In genomic region chr4:73069338-73070071, GRCh38 we compare ENCODE assay signal across 1 cellular context.
TF ChIP-seq lines count a peak whose summit lies in the region.

COX18 (minus strand) TSS chr4:73069716; CDS start chr4:73069649, 67 bp downstream.

TF ChIP-seq in HepG2, 621 proteins besides CTCF, POLR2A, EP300 and RAD21 (continued from another document and continues in another):
- TF ChIP-seq KLF9 (CRISPR knock-in tag; IDR thresholded peaks at IDR 0.05; ENCODE audit: low read depth) (0 out of 2 replicates have a peak, but pooled peaks have one; percentile 37), AGO1 (IDR thresholded peaks at IDR 0.05; ENCODE audit: low read depth, low read length, poor library complexity, severe bottlenecking) (peak; percentile 86), ZFX (CRISPR knock-in tag; IDR thresholded peaks at IDR 0.05; ENCODE audit: low read depth) (peak; percentile 99), MXD3 (CRISPR knock-in tag; IDR thresholded peaks at IDR 0.05) (peak; percentile 89), ZNF33A (CRISPR knock-in tag; IDR thresholded peaks at IDR 0.05; ENCODE audit: borderline replicate concordance) (0 out of 2 replicates have a peak, but pooled peaks have one; percentile 68), DDIT3 (CRISPR knock-in tag; IDR thresholded peaks at IDR 0.05) (peak; percentile 68; the same call in 1 of the 2 replicates), ZNF224 (CRISPR knock-in tag; IDR thresholded peaks at IDR 0.05) (peak; percentile 98), ZBTB14 (CRISPR knock-in tag; IDR thresholded peaks at IDR 0.05) (peak; percentile 76), ZNF18 (CRISPR knock-in tag; IDR thresholded peaks at IDR 0.05; ENCODE audit: insufficient replicate concordance) (peak; percentile 92), ZNF530 (CRISPR knock-in tag; IDR thresholded peaks at IDR 0.05; ENCODE audit: low read depth) (0 out of 2 replicates have a peak, but pooled peaks have one; percentile 75), ZNF260 (CRISPR knock-in tag; IDR thresholded peaks at IDR 0.05; ENCODE audit: borderline replicate concordance, low read depth) (0 out of 2 replicates have a peak, but pooled peaks have one; percentile 56), ZNF605 (CRISPR knock-in tag; IDR thresholded peaks at IDR 0.05) (peak; percentile 92), POGZ (CRISPR knock-in tag; IDR thresholded peaks at IDR 0.05) (peak; percentile 97), FOXM1 (CRISPR knock-in tag; IDR thresholded peaks at IDR 0.05) (no peak), SPEN (CRISPR knock-in tag; IDR thresholded peaks at IDR 0.05; ENCODE audit: low read depth) (peak; percentile 96), SIN3A (IDR thresholded peaks at IDR 0.05; ENCODE audit: borderline replicate concordance, low read depth, low read length) (peak; percentile 51; the same call in 1 of the 2 replicates), ZNF616 (CRISPR knock-in tag; IDR thresholded peaks at IDR 0.05; ENCODE audit: low read depth) (peak; percentile 26; the same call in 1 of the 2 replicates), MYPOP (CRISPR knock-in tag; IDR thresholded peaks at IDR 0.05) (peak; percentile 79), ZNF841 (CRISPR knock-in tag; IDR thresholded peaks at IDR 0.05; ENCODE audit: borderline replicate concordance) (peak; percentile 33; the same call in 1 of the 2 replicates), ZNF280D (CRISPR knock-in tag; IDR thresholded peaks at IDR 0.05) (peak; percentile 90; the same call in 1 of the 2 replicates), MYC (CRISPR knock-in tag; IDR thresholded peaks at IDR 0.05; ENCODE audit: borderline replicate concordance) (peak; percentile 91), SP4 (CRISPR knock-in tag; IDR thresholded peaks at IDR 0.05) (peak; percentile 61), JDP2 (CRISPR knock-in tag; IDR thresholded peaks at IDR 0.05; ENCODE audit: borderline replicate concordance) (0 out of 2 replicates have a peak, but pooled peaks have one; percentile 42), GPBP1L1 (CRISPR knock-in tag; IDR thresholded peaks at IDR 0.05) (no peak), HOXA7 (CRISPR knock-in tag; IDR thresholded peaks at IDR 0.05) (no peak), ZNF30 (CRISPR knock-in tag; IDR thresholded peaks at IDR 0.05) (0 out of 2 replicates have a peak, but pooled peaks have one; percentile 58), SOX5 (CRISPR knock-in tag; IDR thresholded peaks at IDR 0.05; ENCODE audit: borderline replicate concordance) (0 out of 2 replicates have a peak, but pooled peaks have one; percentile 25), ZNF343 (CRISPR knock-in tag; IDR thresholded peaks at IDR 0.05) (peak; percentile 85), REL (CRISPR knock-in tag; conservative IDR thresholded peaks at IDR 0.05) (peak; percentile 94; the same call in 1 of the 2 replicates), TFDP2 (CRISPR knock-in tag; IDR thresholded peaks at IDR 0.05) (peak; percentile 97), ETS1 (CRISPR knock-in tag; IDR thresholded peaks at IDR 0.05) (no peak), HDAC6 (IDR thresholded peaks at IDR 0.05; ENCODE audit: low read depth, low read length) (no peak), ASH2L (IDR thresholded peaks at IDR 0.05; ENCODE audit: insufficient read length, low read depth, low read length) (peak; percentile 96), ZNF772 (CRISPR knock-in tag; IDR thresholded peaks at IDR 0.05) (peak; percentile 89), TBX3 (IDR thresholded peaks at IDR 0.05; ENCODE audit: borderline replicate concordance) (peak; percentile 9; the same call in 1 of the 2 replicates), GATAD2A (CRISPR knock-in tag; IDR thresholded peaks at IDR 0.05) (peak; percentile 72), ZNF253 (CRISPR knock-in tag; IDR thresholded peaks at IDR 0.05; ENCODE audit: borderline replicate concordance) (peak; percentile 75), TFE3 (CRISPR knock-in tag; IDR thresholded peaks at IDR 0.05) (no peak), HDAC1 (CRISPR knock-in tag; IDR thresholded peaks at IDR 0.05) (peak; percentile 96), RORA (CRISPR knock-in tag; IDR thresholded peaks at IDR 0.05) (no peak), ZNF839 (CRISPR knock-in tag; IDR thresholded peaks at IDR 0.05; ENCODE audit: borderline replicate concordance) (peak; percentile 93), ZC3H4 (CRISPR knock-in tag; IDR thresholded peaks at IDR 0.05; ENCODE audit: borderline replicate concordance) (peak; percentile 86; the same call in 1 of the 2 replicates), SATB2 (CRISPR knock-in tag; IDR thresholded peaks at IDR 0.05) (peak; percentile 81; the same call in 1 of the 2 replicates), ZNF20 (CRISPR knock-in tag; IDR thresholded peaks at IDR 0.05) (peak; percentile 93; the same call in 1 of the 2 replicates), KLF13 (CRISPR knock-in tag; IDR thresholded peaks at IDR 0.05) (peak; percentile 88), ZNF225 (CRISPR knock-in tag; IDR thresholded peaks at IDR 0.05) (peak; percentile 93), IKZF4 (CRISPR knock-in tag; IDR thresholded peaks at IDR 0.05; ENCODE audit: borderline replicate concordance, low read depth, not compliant biosample characterization) (peak; percentile 73), ZNF124 (CRISPR knock-in tag; IDR thresholded peaks at IDR 0.05) (peak; percentile 61; the same call in 1 of the 2 replicates), CREB3 (CRISPR knock-in tag; IDR thresholded peaks at IDR 0.05) (peak; percentile 42; the same call in 1 of the 2 replicates), KDM5B (CRISPR knock-in tag; IDR thresholded peaks at IDR 0.05; ENCODE audit: borderline replicate concordance) (peak; percentile 99)
